8 cellular contexts compared by ENCODE assay signal in the genomic region with DNA sequence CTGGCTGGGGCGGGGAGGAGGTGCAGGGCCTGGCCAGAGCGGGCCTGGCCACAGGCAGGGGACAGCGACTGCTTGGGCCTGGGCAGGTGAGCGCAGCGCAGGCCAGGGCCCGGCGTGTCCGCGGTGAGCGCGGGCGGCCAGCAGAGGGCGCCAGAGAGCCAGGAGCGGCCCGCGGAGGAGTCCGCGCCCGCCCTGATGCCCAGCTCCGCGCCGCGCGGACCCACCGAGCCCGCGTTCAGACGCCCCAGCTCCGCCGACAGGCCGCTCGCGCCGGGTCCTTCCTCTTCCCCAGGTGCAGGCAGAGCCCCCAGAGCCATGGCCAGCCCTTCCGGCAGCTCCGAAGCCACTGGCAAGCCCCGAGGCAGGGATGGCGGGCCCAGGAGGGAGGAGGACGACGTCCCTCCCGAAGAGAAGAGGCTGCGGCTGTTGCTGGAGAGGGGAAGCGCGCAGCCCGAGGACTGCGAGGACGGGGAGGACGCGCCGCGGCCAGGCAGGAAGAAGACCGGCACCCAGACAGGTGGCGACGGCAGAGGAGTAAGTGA.
A peak's percentile ranks its signal among the peaks of the same experiment; 100 is the strongest.
DNase-seq lines count a peak whose midpoint lies in the region; ATAC-seq and TF ChIP-seq lines count a peak whose summit lies in the region.
"Not testable (repeated sequence)": the region's sequence is repeated elsewhere in the genome, so short reads cannot be mapped to it uniquely, and the experiment has no call there.

No MANE protein-coding gene starts in this region.

- not testable (repeated sequence) for H3K27ac Mint-ChIP-seq in CD14-positive monocyte, brain

- not testable (repeated sequence) for H3K27ac ChIP-seq in neuronal stem cell (replicated peaks; ENCODE audit: low read length)

- not testable (repeated sequence) for H4K91ac ChIP-seq in neuronal stem cell (ENCODE audit: low read depth, low read length, poor library complexity)

- no CpG with 5 or more reads among the region's 54 CpGs for WGBS in neuronal stem cell (ENCODE audit: extremely low coverage in 2 of 2, insufficient read length in 2 of 2, insufficient replicate concordance in 1 of 2), 2 donors

- H2BK12ac ChIP-seq in neuronal stem cell (ENCODE audit: low read length), result peak overlapping the region; percentile 41

- intact Hi-C loops in CD14-positive monocyte (cut with micrococcal nuclease); left ventricle myocardium superior (cut with micrococcal nuclease): not testable (repeated sequence)

- not testable (repeated sequence) for H3K4me1 ChIP-seq in neuronal stem cell (ENCODE audit: control insufficient read depth in 2 of 2, insufficient read depth in 1 of 2, low read depth in 1 of 2, low read length in 2 of 2)

- not testable (repeated sequence) for DNase-seq in CD14-positive monocyte (ENCODE audit: low spot score); HFF-Myc (ENCODE audit: extremely low read depth, low read depth)
- peak; percentile 31 for DNase-seq in NCI-H69 (lab: John Stamatoyannopoulos, UW)
- DNase-seq in activated CD4-positive, alpha-beta T cell treated with anti-CD3 and anti-CD28 coated beads for 4 hours, result peak; percentile 55
- DNase-seq in left ventricle myocardium superior, result peak; percentile 79
- peak; percentile 51 for DNase-seq in neuronal stem cell (ENCODE audit: low spot score)
- peak; percentile 6 to 24 for DNase-seq in stimulated activated CD8-positive, alpha-beta memory T cell treated with anti-CD3 and anti-CD28 coated beads, Interleukin-4, amount 100 ng/mL, for 1 hour (ENCODE audit: low read depth in 2 of 2, low spot score in 1 of 2)

- H3K23ac ChIP-seq in neuronal stem cell (ENCODE audit: low read depth, low read length, poor library complexity), result not testable (repeated sequence)

- H3K4me3 ChIP-seq in HFF-Myc (replicated peaks; ENCODE audit: low read depth, low read length) (peak overlapping the region; percentile 34), neuronal stem cell (ENCODE audit: low read length in 2 of 2) (peak overlapping the region; percentile 48 to 77)

- peak overlapping the region; percentile 44 for H3K9ac ChIP-seq in neuronal stem cell (ENCODE audit: low read depth, low read length, poor library complexity)

- peak overlapping the region; percentile 93 for H3K18ac ChIP-seq in neuronal stem cell (ENCODE audit: low read length)

- H3K27me3 Mint-ChIP-seq in CD14-positive monocyte (ENCODE audit: low read depth in 3 of 3) (peaks cover 45 to 61% (median 54%) of the 10 kb centered on the region in 3 donors), brain (peaks cover 25% of the 10 kb centered on the region)

- H3K36me3 Mint-ChIP-seq in CD14-positive monocyte, brain: not testable (repeated sequence)

- H3K4ac ChIP-seq in neuronal stem cell (ENCODE audit: low read length), result not testable (repeated sequence)

- H2AFZ ChIP-seq in neuronal stem cell (ENCODE audit: low read length), result peak overlapping the region; percentile 99

- H2BK5ac ChIP-seq in neuronal stem cell (ENCODE audit: low read length), result not testable (repeated sequence)

- peak; percentile 55 for TF ChIP-seq CTCF in CD14-positive monocyte (IDR thresholded peaks at IDR 0.05)
- peak; percentile 47 for TF ChIP-seq CTCF in HFF-Myc (IDR thresholded peaks at IDR 0.05; ENCODE audit: low read depth, low read length, missing control alignments)
- peak; percentile 62 to 76 for TF ChIP-seq CTCF in brain (conservative IDR thresholded peaks at IDR 0.05)

- not testable (repeated sequence) for H2BK120ac ChIP-seq in neuronal stem cell (ENCODE audit: low read depth, low read length)

- H3K4me1 Mint-ChIP-seq in CD14-positive monocyte, brain: not testable (repeated sequence)

- H3K9me3 ChIP-seq in neuronal stem cell (replicated peaks in 1 of 2; ENCODE audit: control insufficient read depth in 2 of 2, insufficient read depth in 1 of 2, low read depth in 1 of 2, low read length in 2 of 2), result not testable (repeated sequence)

- not testable (repeated sequence) for H3K79me1 ChIP-seq in neuronal stem cell (ENCODE audit: low read depth, low read length)

- not testable (repeated sequence) for ATAC-seq in left ventricle myocardium superior

- H2AK5ac ChIP-seq in neuronal stem cell (ENCODE audit: low read depth, low read length), result not testable (repeated sequence)

- not testable (repeated sequence) for H3K9me3 Mint-ChIP-seq in CD14-positive monocyte, brain

- peaks cover 0 to 19% (median 3%) of the 10 kb centered on the region in 3 experiments for H3K27me3 ChIP-seq in neuronal stem cell (ENCODE audit: control insufficient read depth in 3 of 3, insufficient read depth in 3 of 3, low read depth in 1 of 3, low read length in 3 of 3)

- peak overlapping the region; percentile 77 for H3K4me2 ChIP-seq in neuronal stem cell (ENCODE audit: insufficient read depth, low read length, poor library complexity, severe bottlenecking)

- H3K14ac ChIP-seq in neuronal stem cell (ENCODE audit: low read length), result peak overlapping the region; percentile 71

- H3K36me3 ChIP-seq in neuronal stem cell (replicated peaks in 1 of 2; ENCODE audit: control insufficient read depth in 2 of 2, insufficient read depth in 2 of 2, low read length in 2 of 2), result not testable (repeated sequence)

- H3K4me3 Mint-ChIP-seq in CD14-positive monocyte, result peak overlapping the region; percentile 74 to 84
- H3K4me3 Mint-ChIP-seq in brain, result peak overlapping the region; percentile 77 to 83 (median 82)

- H4K8ac ChIP-seq in neuronal stem cell (ENCODE audit: low read depth, low read length), result not testable (repeated sequence)

- not testable (repeated sequence) for H2BK15ac ChIP-seq in neuronal stem cell (ENCODE audit: low read length)
